In the genomic region with DNA sequence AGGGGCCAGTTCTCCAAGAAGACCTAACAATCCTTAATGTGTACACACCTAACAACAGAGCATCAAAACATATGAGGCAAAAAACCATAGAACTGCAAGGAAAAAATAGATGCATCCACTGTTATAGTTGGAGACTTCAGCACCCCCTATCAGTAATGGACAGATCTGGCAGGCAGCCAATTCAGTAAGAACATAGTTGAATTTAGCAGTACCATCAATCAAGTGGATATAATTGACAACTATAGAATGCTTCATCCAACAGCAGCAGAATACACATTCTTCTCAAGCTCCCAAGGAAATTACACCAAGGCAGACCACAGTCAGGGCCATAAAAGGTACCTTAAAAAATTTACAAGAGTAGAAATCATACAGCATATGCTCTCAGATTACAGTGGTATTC, we compare ENCODE assay signal across 26 cellular contexts. TPM values are rescaled to one million over a fixed set of nuclear protein-coding genes. Genes with fewer than 3 reads are reported as not detected.
DNase-seq lines count a peak whose midpoint lies in the region; TF ChIP-seq lines count a peak whose summit lies in the region.
"Had no signal": no experiment of that assay in that cellular context is flagged by ENCODE, and none has a peak within 500 bp of the region (broad histone marks: within the 10 kb centered on the region; RNA-seq: fewer than 3 reads in every experiment).

No MANE protein-coding gene starts in this region.

- H3K4me3 ChIP-seq in stomach: no peak overlapping the region
- H3K4me3 ChIP-seq: A549, heart left ventricle, lower lobe of right lung, pancreas, testis had no signal

- DNase-seq in NCI-H2029 (lab: John Stamatoyannopoulos, UW) (peak; percentile 3), NCI-H2029 treated with DMSO at 0.1 percent for 48 hours (lab: John Stamatoyannopoulos, UW) (no peak), NAMALWA (ENCODE audit: low spot score) (peak; percentile 28), NCI-H82 treated with DMSO at 0.1 percent for 48 hours (lab: John Stamatoyannopoulos, UW; ENCODE audit: unreplicated experiment) (peak; percentile 58), dermis blood vessel endothelial cell (peak; percentile 49), stomach (no peak), C1 segment of cervical spinal cord (lab: John Stamatoyannopoulos, UW) (no peak)
- no peak for DNase-seq in activated T-cell treated with anti-CD3 and anti-CD28 coated beads, Interleukin-2, amount 50 U/mL, for 1 hour
- DNase-seq: activated CD4-positive, alpha-beta T cell treated with anti-CD3 and anti-CD28 coated beads for 1 hour; activated CD8-positive, alpha-beta T cell treated with anti-CD3 and anti-CD28 coated beads, Interleukin-2, amount 10 ng/mL, durations not matched to agents 7 days and 5 days; activated effector memory CD4-positive, alpha-beta T cell treated with anti-CD3 and anti-CD28 coated beads, Interleukin-2, amount 50 U/mL, for 16 hours; activated T-cell treated with anti-CD3 and anti-CD28 coated beads for 4 hours; Caco-2; EL; heart left ventricle; KG1; kidney glomerular epithelial cell; lower lobe of right lung; NCI-H1930; NCI-H526 treated with DMSO at 0.1 percent for 48 hours; nephron progenitor cell; pancreas; stimulated activated CD4-positive, alpha-beta T cell treated with anti-CD3 and anti-CD28 coated beads, Interleukin-4, amount 100 ng/mL, for 1 hour; stimulated activated naive B cell treated with anti-CD40 and anti-IgM and Interleukin-4, amounts not matched to agents 10 μg/mL and 1 μg/mL and 100 μg/mL, for 72 hours; testis had no signal

- H3K4me1 ChIP-seq in stomach: peaks cover 0 to 13% (median 6%) of the 10 kb centered on the region in 4 donors
- H3K4me1 ChIP-seq: A549, Caco-2, lower lobe of right lung, pancreas, testis had no signal

- peaks cover 0 to 16% (median 9%) of the 10 kb centered on the region in 4 donors for H3K36me3 ChIP-seq in stomach
- H3K36me3 ChIP-seq: pancreas had no signal

- TF ChIP-seq POLR2A in stomach (IDR thresholded peaks at IDR 0.05): no peak

- no peak for TF ChIP-seq EP300 in stomach (IDR thresholded peaks at IDR 0.05)

- no peak for TF ChIP-seq CTCF in stomach (IDR thresholded peaks at IDR 0.05)

- H3K27me3 ChIP-seq in stomach: no peaks in the 10 kb centered on the region
- H3K27me3 ChIP-seq: heart left ventricle, pancreas, testis had no signal

- H3K9me3 ChIP-seq in stomach: no peaks in the 10 kb centered on the region
- H3K9me3 ChIP-seq: A549, Caco-2, heart left ventricle, lower lobe of right lung, pancreas, testis had no signal

- no peak overlapping the region for H3K27ac ChIP-seq in stomach
- H3K27ac ChIP-seq: A549, heart left ventricle, lower lobe of right lung, pancreas, testis had no signal

- intact Hi-C loops in stomach (cut with DNase I; ENCODE audit: low total_unique reads): no loop called here

RNA-seq across cellular contexts. Expression of a gene that starts 42.2 kb away (rescaled TPM):
- total RNA-seq in dermis blood vessel endothelial cell (11.7 and 16.3 TPM in 2 replicates), stomach (100 to 1,000 TPM in 2 of 5 donors, 10 to 100 TPM in 3; 12.9 to 122 (median 62.9) TPM)
- polyA plus RNA-seq in stomach: 10 to 100 TPM; 21.4 to 38.9 (median 29.5) TPM

RNA-seq across cellular contexts. Expression of a gene that starts 42.2 kb away (rescaled TPM):
- total RNA-seq in dermis blood vessel endothelial cell (22.4 and 28.1 TPM in 2 replicates), stomach (10 to 100 TPM in 4 of 5 donors, 1 to 10 TPM in 1; 6.7 to 86.6 (median 18.7) TPM)
- polyA plus RNA-seq in stomach: 10 to 100 TPM; 16.7 to 27.3 (median 23.6) TPM

Comparison
In these comparisons a context has a peak if more than half of its experiments do, and no peak if none do; other contexts are left out.
1. DNase-seq: peak in NCI-H2029 (single experiment), NAMALWA (single experiment), NCI-H82 treated with DMSO at 0.1 percent for 48 hours (single experiment) and dermis blood vessel endothelial cell (single experiment); none in NCI-H2029 treated with DMSO at 0.1 percent for 48 hours (single experiment), stomach (single experiment), C1 segment of cervical spinal cord (0 of 14) and activated T-cell treated with anti-CD3 and anti-CD28 coated beads, Interleukin-2, amount 50 U/mL, for 1 hour (single experiment).